ENCODE assay signal across 13 cellular contexts in the genomic region with DNA sequence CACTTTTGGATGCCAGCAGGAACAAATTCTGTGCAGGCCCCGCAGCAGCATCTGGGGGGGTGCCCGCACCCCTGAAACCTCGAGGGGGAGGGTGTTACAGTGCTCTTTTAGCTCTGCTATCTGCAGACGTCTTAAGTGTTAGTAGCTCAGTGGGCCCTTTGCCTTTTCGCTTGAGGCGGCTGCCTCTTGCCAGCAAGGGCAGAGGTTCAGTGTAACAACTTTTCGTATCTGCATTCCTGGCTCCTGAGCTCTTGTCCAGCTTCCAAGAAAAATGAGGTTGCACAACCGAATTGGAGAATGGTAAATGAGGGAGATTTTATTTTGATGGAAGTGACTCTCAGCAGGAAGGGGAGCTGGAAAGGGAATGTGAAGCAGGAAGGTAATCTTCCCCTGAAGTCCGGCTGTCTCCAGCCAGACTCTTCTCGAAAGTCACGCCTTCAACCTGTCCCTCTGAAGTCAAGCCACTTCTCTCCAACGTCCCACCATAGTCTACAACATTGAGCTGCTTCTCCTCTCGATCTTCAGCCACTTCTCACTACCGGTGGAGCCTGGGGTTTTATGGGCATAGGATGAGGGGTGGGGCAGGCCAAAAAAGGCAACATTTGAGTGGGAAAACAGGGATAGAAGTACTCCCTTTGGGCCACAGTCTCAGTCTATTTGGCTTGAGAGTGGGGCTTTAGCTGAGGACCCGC. TPM values are rescaled to one million over a fixed set of nuclear protein-coding genes. Genes with fewer than 3 reads are reported as not detected.
A peak's percentile ranks its signal among the peaks of the same experiment; 100 is the strongest.
DNase-seq lines count a peak whose midpoint lies in the region; ATAC-seq and TF ChIP-seq lines count a peak whose summit lies in the region.
"Had no signal": no experiment of that assay in that cellular context is flagged by ENCODE, and none has a peak within 500 bp of the region (broad histone marks: within the 10 kb centered on the region; RNA-seq: fewer than 3 reads in every experiment).

No MANE protein-coding gene starts in this region.

- H2AFZ ChIP-seq in ACC112 (ENCODE audit: low read length, unreplicated experiment) (no peak overlapping the region), fibroblast of lung (ENCODE audit: low read length) (no peak overlapping the region), hepatocyte (no peak overlapping the region)

- H4K20me1 ChIP-seq in fibroblast of lung (ENCODE audit: control insufficient read depth, extremely low read depth, insufficient read depth, low read length) (no peaks in the 10 kb centered on the region), hepatocyte (ENCODE audit: insufficient read depth, poor library complexity, severe bottlenecking) (no peaks in the 10 kb centered on the region)

- no peak overlapping the region for H3K4me3 ChIP-seq in ACC112 (ENCODE audit: low read depth, low read length)
- H3K4me3 ChIP-seq in fibroblast of lung (replicated peaks in 1 of 4; ENCODE audit: control extremely low read depth in 1 of 4, insufficient read depth in 1 of 4, low read depth in 3 of 4, low read length in 4 of 4): no peak overlapping the region
- no peak overlapping the region for H3K4me3 ChIP-seq in hepatocyte
- H3K4me3 ChIP-seq: SJSA1 had no signal

- no peak for TF ChIP-seq CTCF in fibroblast of lung (conservative IDR thresholded peaks at IDR 0.05 in 1 of 2, IDR thresholded peaks at IDR 0.05 in 1 of 2; ENCODE audit: low read depth in 1 of 2, low read length in 2 of 2)
- TF ChIP-seq CTCF in omental fat pad (IDR thresholded peaks at IDR 0.05): no peak
- no peak for TF ChIP-seq CTCF in hepatocyte (IDR thresholded peaks at IDR 0.05; ENCODE audit: poor library complexity)

- H3K4me2 ChIP-seq in fibroblast of lung (ENCODE audit: extremely low read depth, insufficient read depth, low read length): peak overlapping the region; percentile 15
- H3K4me2 ChIP-seq in hepatocyte: no peak overlapping the region

- H3K27me3 ChIP-seq in ACC112 (ENCODE audit: insufficient read depth, low read length) (no peaks in the 10 kb centered on the region), fibroblast of lung (ENCODE audit: control insufficient read depth, insufficient read depth, low read length) (no peaks in the 10 kb centered on the region), hepatocyte (no peaks in the 10 kb centered on the region)
- H3K27me3 ChIP-seq: SJSA1 had no signal

- H3K9me3 ChIP-seq in fibroblast of lung (ENCODE audit: control insufficient read depth, insufficient read depth, low read depth, low read length) (no peaks in the 10 kb centered on the region), hepatocyte (ENCODE audit: low read depth) (no peaks in the 10 kb centered on the region)
- H3K9me3 ChIP-seq: SJSA1 had no signal

- peak; percentile 37 for ATAC-seq in omental fat pad (ENCODE audit: low FRiP score)

- no peaks in the 10 kb centered on the region; the same call in 1 of the 2 replicates for H3K36me3 ChIP-seq in ACC112 (ENCODE audit: insufficient read depth, low read length)
- no peaks in the 10 kb centered on the region for H3K36me3 ChIP-seq in fibroblast of lung (ENCODE audit: control insufficient read depth, insufficient read depth, low read length)
- no peaks in the 10 kb centered on the region for H3K36me3 ChIP-seq in hepatocyte (replicated peaks; ENCODE audit: insufficient read depth, low read depth)

- H3K9me2 ChIP-seq in hepatocyte (replicated peaks; ENCODE audit: insufficient read depth): no peaks in the 10 kb centered on the region

- DNase-seq in NCI-H226: peak; percentile 97
- DNase-seq in fibroblast of lung (ENCODE audit: low read depth in 2 of 2): peak; percentile 76 to 82
- DNase-seq in omental fat pad (ENCODE audit: low spot score): no peak
- no peak for DNase-seq in hepatocyte (ENCODE audit: low spot score)
- no peak for DNase-seq in occipital lobe (lab: John Stamatoyannopoulos, UW)
- no peak for DNase-seq in Ammon's horn (ENCODE audit: low spot score)
- DNase-seq in activated CD4-positive, CD25-positive, alpha-beta regulatory T cell (lab: John Stamatoyannopoulos, UW): no peak
- DNase-seq: ACHN; activated CD4-positive, CD25-positive, alpha-beta regulatory T cell treated with anti-CD3 and anti-CD28 coated beads, Interleukin-2, amount 50 U/mL, for 72 hours; NCI-H524 had no signal

- H3K27ac ChIP-seq in ACC112 (ENCODE audit: low read depth, low read length) (peak overlapping the region; percentile 8), fibroblast of lung (ENCODE audit: insufficient read depth, low read length) (no peak overlapping the region), hepatocyte (no peak overlapping the region)

- H3K79me2 ChIP-seq in ACC112 (ENCODE audit: control insufficient read depth, insufficient read depth, low read length, unreplicated experiment): no peaks in the 10 kb centered on the region
- no peaks in the 10 kb centered on the region for H3K79me2 ChIP-seq in fibroblast of lung (ENCODE audit: control insufficient read depth, insufficient read depth, low read length)
- no peaks in the 10 kb centered on the region for H3K79me2 ChIP-seq in hepatocyte

- 92% methylated on average over 15 of the region's 15 CpGs for WGBS in hepatocyte (ENCODE audit: low lambda C conversion rate, missing lambda C conversion rate)

- peaks cover 20% of the 10 kb centered on the region for H3K4me1 ChIP-seq in ACC112 (ENCODE audit: control insufficient read depth, insufficient read depth, low read length, unreplicated experiment)
- peaks cover 2% of the 10 kb centered on the region for H3K4me1 ChIP-seq in fibroblast of lung (ENCODE audit: control insufficient read depth, extremely low read depth, insufficient read depth, low read length)
- no peaks in the 10 kb centered on the region for H3K4me1 ChIP-seq in hepatocyte (ENCODE audit: insufficient read depth)

- H3K9ac ChIP-seq in fibroblast of lung (ENCODE audit: insufficient read depth, low read length): no peak overlapping the region

RNA-seq across cellular contexts. Expression of gene TAS2R50, which starts 17.8 kb away (rescaled TPM):
- total RNA-seq in fibroblast of lung (1.3 and 2.3 TPM in 2 replicates), omental fat pad (10 to 100 TPM in 1 of 4 donors, 1 to 10 TPM in 3; 2.0 to 12.1 (median 3.8) TPM), hepatocyte (1.5 and 2.0 TPM in 2 replicates), occipital lobe (12.6 TPM)
- polyA plus RNA-seq in fibroblast of lung (not detected in 2 replicates), hepatocyte (not detected in 2 replicates)
- not detected in 2 replicates for polyA plus RNA-seq in fibroblast of lung (2012)
- polyA minus RNA-seq in fibroblast of lung (ENCODE audit: low replicate concordance): not detected in 2 replicates

RNA-seq across cellular contexts. Expression of gene TAS2R20, which starts 29.2 kb away (rescaled TPM):
- 2.1 and 3.3 TPM in 2 replicates for total RNA-seq in fibroblast of lung
- 0.06 and 0.22 TPM in 2 replicates for polyA plus RNA-seq in fibroblast of lung
- polyA plus RNA-seq in fibroblast of lung (2012): not detected in 2 replicates
- not detected in 2 replicates for polyA minus RNA-seq in fibroblast of lung (ENCODE audit: low replicate concordance)
- 1 to 10 TPM; 2.6 to 4.6 (median 4.3) TPM for total RNA-seq in omental fat pad
- 5.1 and 6.3 TPM in 2 replicates for total RNA-seq in hepatocyte
- 0.36 and 0.41 TPM in 2 replicates for polyA plus RNA-seq in hepatocyte
- 22.9 TPM for total RNA-seq in occipital lobe

RNA-seq across cellular contexts. Expression of gene TAS2R14, which starts 29.8 kb away (rescaled TPM):
- total RNA-seq in fibroblast of lung: 2.1 and 2.6 TPM in 2 replicates
- 1.3 and 2.0 TPM in 2 replicates for polyA plus RNA-seq in fibroblast of lung
- polyA plus RNA-seq in fibroblast of lung (2012): 0.40 and 1.0 TPM in 2 replicates
- not detected in 2 replicates for polyA minus RNA-seq in fibroblast of lung (ENCODE audit: low replicate concordance)
- total RNA-seq in omental fat pad: 1 to 10 TPM; 1.9 to 8.7 (median 3.0) TPM
- total RNA-seq in hepatocyte: 5.6 and 6.6 TPM in 2 replicates
- 0.59 and 0.64 TPM in 2 replicates for polyA plus RNA-seq in hepatocyte
- total RNA-seq in occipital lobe: 11.4 TPM

RNA-seq across cellular contexts. Expression of gene PRH2, which starts 39.9 kb away (rescaled TPM):
- total RNA-seq in fibroblast of lung: not detected in 2 replicates
- polyA plus RNA-seq in fibroblast of lung: 0.14 TPM in 1 of 2 replicates, not detected in the other
- 0.34 TPM in 1 of 2 replicates, not detected in the other for polyA plus RNA-seq in fibroblast of lung (2012)
- polyA minus RNA-seq in fibroblast of lung (ENCODE audit: low replicate concordance): not detected in 2 replicates
- total RNA-seq in omental fat pad: not detected
- not detected in 2 replicates for total RNA-seq in hepatocyte
- 0.36 TPM in 1 of 2 replicates, not detected in the other for polyA plus RNA-seq in hepatocyte
- total RNA-seq in occipital lobe: 0.62 TPM
- total RNA-seq: activated T-helper 2 cell treated with anti-CD3 and anti-CD28 coated beads, Interferon-gamma antibody, Interleukin-2, Interleukin-4, amounts not matched to agents 10 μg/mL and 5 μg/mL and 100 μg/mL, durations not matched to agents 14 hours and 24 hours and 36 hours; SJSA1 had no signal

RNA-seq across cellular contexts. Expression of gene TAS2R19, which starts 53.5 kb away (rescaled TPM):
- 3.1 and 5.3 TPM in 2 replicates for total RNA-seq in fibroblast of lung
- 0.10 and 0.49 TPM in 2 replicates for polyA plus RNA-seq in fibroblast of lung
- 0.35 TPM in 1 of 2 replicates, not detected in the other for polyA plus RNA-seq in fibroblast of lung (2012)
- 0.43 TPM in 1 of 2 replicates, not detected in the other for polyA minus RNA-seq in fibroblast of lung (ENCODE audit: low replicate concordance)
- 10 to 100 TPM in 1 of 4 donors, 1 to 10 TPM in 3; 3.2 to 10.7 (median 7.1) TPM for total RNA-seq in omental fat pad
- 4.4 and 7.4 TPM in 2 replicates for total RNA-seq in hepatocyte
- polyA plus RNA-seq in hepatocyte: 0.16 and 1.4 TPM in 2 replicates
- 28.7 TPM for total RNA-seq in occipital lobe

Comparison
In these comparisons a context has a peak if more than half of its experiments do, and no peak if none do; other contexts are left out.
1. DNase-seq: peak in NCI-H226 (single experiment) and fibroblast of lung (2 of 2); none in omental fat pad (single experiment), hepatocyte (single experiment), occipital lobe (single experiment), Ammon's horn (single experiment) and activated CD4-positive, CD25-positive, alpha-beta regulatory T cell (0 of 4).